In the genomic region with DNA sequence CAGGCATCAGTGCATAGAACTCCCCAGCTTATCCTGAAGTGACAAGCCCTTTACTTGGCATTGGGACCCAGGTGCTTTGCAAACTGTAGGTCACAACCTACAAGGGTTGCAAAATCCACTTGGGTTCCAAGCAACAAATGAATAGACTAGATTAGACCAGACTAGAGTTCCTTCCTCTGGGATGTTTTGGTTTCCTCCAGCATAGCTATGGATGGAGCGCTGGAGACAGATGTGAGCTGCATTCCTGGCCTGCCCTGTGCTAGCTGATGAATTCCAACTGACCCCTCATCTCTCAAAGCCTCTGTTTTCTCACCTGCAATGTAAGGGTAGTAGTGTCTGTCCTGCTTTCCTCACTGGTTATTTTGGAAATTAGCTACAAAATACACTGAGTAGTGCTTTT, we compare ENCODE assay signal across 15 cellular contexts.
DNase-seq lines count a peak whose midpoint lies in the region; ATAC-seq and TF ChIP-seq lines count a peak whose summit lies in the region.
"Had no signal": no experiment of that assay in that cellular context is flagged by ENCODE, and none has a peak within 500 bp of the region (broad histone marks: within the 10 kb centered on the region; RNA-seq: fewer than 3 reads in every experiment).

No MANE protein-coding gene starts in this region.

- peaks cover 73% of the 10 kb centered on the region for H3K4me1 ChIP-seq in left ventricle myocardium inferior
- H3K4me1 ChIP-seq in right cardiac atrium (ENCODE audit: control insufficient read depth, insufficient read depth, low read length): peaks cover 4% of the 10 kb centered on the region
- H3K4me1 ChIP-seq: BE2C had no signal

- no peak for DNase-seq in left ventricle myocardium inferior
- no peak for DNase-seq in left cardiac atrium
- peak; percentile 83 for DNase-seq in NCI-H526 treated with DMSO at 0.1 percent for 48 hours (lab: John Stamatoyannopoulos, UW)
- no peak for DNase-seq in right cardiac atrium
- DNase-seq: BE2C; CD4-positive, alpha-beta memory T cell; DMS79 had no signal

- no peaks in the 10 kb centered on the region for H3K27me3 ChIP-seq in left ventricle myocardium inferior (ENCODE audit: low read depth)
- H3K27me3 ChIP-seq in right cardiac atrium (ENCODE audit: control insufficient read depth, insufficient read depth): no peaks in the 10 kb centered on the region
- H3K27me3 ChIP-seq: BE2C had no signal

- no peak for ATAC-seq in left cardiac atrium
- no peak for ATAC-seq in right cardiac atrium
- ATAC-seq in HG03520 (IDR thresholded peaks at IDR 0.05; ENCODE audit: unreplicated experiment): no peak
- no peak for ATAC-seq in GM19467 (IDR thresholded peaks at IDR 0.05; ENCODE audit: unreplicated experiment)
- ATAC-seq in HG02970 (IDR thresholded peaks at IDR 0.05; ENCODE audit: low FRiP score, unreplicated experiment): no peak
- ATAC-seq: A549, GM12878, HepG2 had no signal

- intact Hi-C loops in left ventricle myocardium inferior (cut with micrococcal nuclease) (no loop called here), left cardiac atrium (cut with DNase I) (no loop called here), right cardiac atrium (cut with DNase I) (no loop called here)

- peak overlapping the region; percentile 87 for H3K27ac ChIP-seq in left ventricle myocardium inferior (replicated peaks)
- peak overlapping the region; percentile 45 for H3K27ac ChIP-seq in right cardiac atrium (ENCODE audit: low read length)
- H3K27ac ChIP-seq: C4-2B had no signal

- peaks cover 3% of the 10 kb centered on the region for H3K36me3 ChIP-seq in left ventricle myocardium inferior
- H3K36me3 ChIP-seq: BE2C, HAP-1 had no signal

- no peaks in the 10 kb centered on the region for H3K9me3 ChIP-seq in left ventricle myocardium inferior (replicated peaks)
- H3K9me3 ChIP-seq in right cardiac atrium (ENCODE audit: control insufficient read depth, low read length): no peaks in the 10 kb centered on the region
- H3K9me3 ChIP-seq: A549, BE2C, HAP-1 had no signal

- no peak for TF ChIP-seq CTCF in left ventricle myocardium inferior (IDR thresholded peaks at IDR 0.05; ENCODE audit: borderline replicate concordance)

- H3K4me3 ChIP-seq in left ventricle myocardium inferior (no peak overlapping the region), right cardiac atrium (ENCODE audit: low read length) (no peak overlapping the region)
- H3K4me3 ChIP-seq: A549, GM12878, HAP-1 had no signal

- whole genome bisulfite sequencing in right cardiac atrium: 62% methylated on average over 1 of the region's 1 CpG
